31 cellular contexts compared by ENCODE assay signal in genomic region chr2:15061268-15061667, GRCh38.
"Had no signal": no experiment of that assay in that cellular context is flagged by ENCODE, and none has a peak within 500 bp of the region (broad histone marks: within the 10 kb centered on the region; RNA-seq: fewer than 3 reads in every experiment).

No MANE protein-coding gene starts in this region.

- H3K9me3 ChIP-seq: adrenal gland, body of pancreas had no signal

- H3K36me3 ChIP-seq: adrenal gland, ascending aorta, brain microvascular endothelial cell, breast epithelium, cardiac muscle cell had no signal

- H3K4me1 ChIP-seq: adrenal gland, ascending aorta, breast epithelium had no signal

- H3K4me3 ChIP-seq: adrenal gland, ascending aorta, body of pancreas, breast epithelium, cardiac muscle cell had no signal

- ATAC-seq: activated naive CD4-positive, alpha-beta T cell treated with anti-CD3 and anti-CD28 coated beads, Interleukin-2, amount 50 U/mL, for 72 hours; activated naive CD8-positive, alpha-beta T cell treated with anti-CD3 and anti-CD28 coated beads, Interleukin-2, amount 50 U/mL, for 24 hours; activated T-cell treated with anti-CD3 and anti-CD28 coated beads, Interleukin-2, amount 50 U/mL, for 4 hours; activated T-cell treated with anti-CD3 and anti-CD28 coated beads, Interleukin-2, amount 50 U/mL, for 72 hours; activated T-helper 17 cell treated with anti-CD3 and anti-CD28 coated beads, Interleukin-2, amount 50 U/mL, for 72 hours; body of pancreas had no signal

- H3K27ac ChIP-seq: adrenal gland, ascending aorta, body of pancreas, brain microvascular endothelial cell, breast epithelium, cardiac muscle cell had no signal

- DNase-seq: activated effector memory CD4-positive, alpha-beta T cell treated with anti-CD3 and anti-CD28 coated beads, Interleukin-2, amount 50 U/mL, for 16 hours; activated effector memory CD4-positive, alpha-beta T cell treated with Interleukin-2 at 50 U/mL for 16 hours; activated gamma-delta T cell; activated gamma-delta T cell treated with Interleukin-2 at 50 U/mL for 16 hours; activated naive CD4-positive, alpha-beta T cell; activated naive CD4-positive, alpha-beta T cell treated with anti-CD3 and anti-CD28 coated beads for 36 hours; activated naive CD4-positive, alpha-beta T cell treated with anti-CD3 and anti-CD28 coated beads, Interleukin-2, amount 10 ng/mL, durations not matched to agents 7 days and 5 days; activated naive CD4-positive, alpha-beta T cell treated with anti-CD3 and anti-CD28 coated beads, Interleukin-2, amount 50 U/mL, for 16 hours; activated naive CD4-positive, alpha-beta T cell treated with Interleukin-2 at 50 U/mL for 16 hours; activated naive CD8-positive, alpha-beta T cell treated with anti-CD3 and anti-CD28 coated beads for 36 hours; activated naive CD8-positive, alpha-beta T cell treated with anti-CD3 and anti-CD28 coated beads, Interleukin-2, amount 10 ng/mL, durations not matched to agents 7 days and 5 days; activated naive CD8-positive, alpha-beta T cell treated with anti-CD3 and anti-CD28 coated beads, Interleukin-2, amount 50 U/mL, for 24 hours; activated T-cell treated with anti-CD3 and anti-CD28 coated beads, Interleukin-2, amount 50 U/mL, for 24 hours; activated T-cell treated with anti-CD3 and anti-CD28 coated beads, Interleukin-2, amount 50 U/mL, for 4 hours; activated T-cell treated with anti-CD3 and anti-CD28 coated beads, Interleukin-2, amount 50 U/mL, for 48 hours; activated T-cell treated with anti-CD3 and anti-CD28 coated beads, Interleukin-2, amount 50 U/mL, for 72 hours; adrenal gland; amniotic stem cell; amygdala; anterior cingulate cortex; aorta; body of pancreas; brain microvascular endothelial cell; caudate nucleus; central memory CD4-positive, alpha-beta T cell; cerebellar nuclear complex had no signal

- H3K27me3 ChIP-seq: adrenal gland, ascending aorta, body of pancreas, brain microvascular endothelial cell, breast epithelium, cardiac muscle cell had no signal
